8 cellular contexts compared by ENCODE assay signal in genomic region chr4:5711479-5712184, GRCh38. TPM values are rescaled to one million over a fixed set of nuclear protein-coding genes. Genes with fewer than 3 reads are reported as not detected.
DNase-seq lines count a peak whose midpoint lies in the region; ATAC-seq and TF ChIP-seq lines count a peak whose summit lies in the region.

No MANE protein-coding gene starts in this region.

- peak; percentile 0; the same call in 2 of the 3 replicates for ATAC-seq in RWPE2 (ENCODE audit: low read depth)
- no peak for ATAC-seq in GM21447 (IDR thresholded peaks at IDR 0.05; ENCODE audit: unreplicated experiment)

- H3K9me3 ChIP-seq in RWPE2 (ENCODE audit: severe bottlenecking) = peaks cover 3% of the 10 kb centered on the region
- peaks cover 0 to 7% (median 0%) of the 10 kb centered on the region in 3 donors for H3K9me3 ChIP-seq in esophagus squamous epithelium
- H3K9me3 ChIP-seq in ovary = no peaks in the 10 kb centered on the region

- WGBS in esophagus squamous epithelium, 2 donors = 50 to 67% methylated on average over 3 to 6 of the region's 52 CpGs
- WGBS in ovary, 3 donors = 9 to 18% (median 13%) methylated on average over 30 to 52 of the region's 52 CpGs

- H3K4me3 ChIP-seq in RWPE2 (ENCODE audit: severe bottlenecking) (peak overlapping the region; percentile 62), esophagus squamous epithelium (peak overlapping the region; percentile 38 to 77 (median 56)), ovary (peak overlapping the region; percentile 59)

- TF ChIP-seq POLR2A in esophagus squamous epithelium (IDR thresholded peaks at IDR 0.05) = no peak
- no peak for TF ChIP-seq POLR2A in ovary (IDR thresholded peaks at IDR 0.05)

- H3K27me3 ChIP-seq in RWPE2 (ENCODE audit: insufficient read depth, poor library complexity, severe bottlenecking) (no peaks in the 10 kb centered on the region), esophagus squamous epithelium (peaks cover 0 to 13% (median 0%) of the 10 kb centered on the region in 4 donors), ovary (no peaks in the 10 kb centered on the region)

- H3K4me1 ChIP-seq in RWPE2 (ENCODE audit: insufficient read depth, poor library complexity, severe bottlenecking) = peaks cover 18% of the 10 kb centered on the region
- H3K4me1 ChIP-seq in esophagus squamous epithelium = peaks cover 29 to 60% (median 32%) of the 10 kb centered on the region in 3 donors
- peaks cover 18% of the 10 kb centered on the region for H3K4me1 ChIP-seq in ovary (ENCODE audit: insufficient read depth)

- peak; percentile 25 for DNase-seq in DMS53 treated with DMSO at 0.1 percent for 48 hours (lab: John Stamatoyannopoulos, UW; ENCODE audit: unreplicated experiment)
- no peak for DNase-seq in DMS53 (lab: John Stamatoyannopoulos, UW)
- DNase-seq in RWPE2 (ENCODE audit: low spot score) = no peak
- no peak for DNase-seq in esophagus squamous epithelium (lab: John Stamatoyannopoulos, UW)
- peak in 4 of 5 donors; percentile 36 to 58 (median 52) for DNase-seq in ovary
- DNase-seq in NCI-H510A treated with DMSO at 0.1 percent for 48 hours (lab: John Stamatoyannopoulos, UW) = no peak
- no peak for DNase-seq in substantia nigra (lab: John Stamatoyannopoulos, UW)

- intact Hi-C loops in esophagus squamous epithelium (cut with DNase I) (no loop called here), ovary (cut with DNase I) (no loop called here)

- TF ChIP-seq CTCF in RWPE2 (IDR thresholded peaks at IDR 0.05; ENCODE audit: poor library complexity, severe bottlenecking) = no peak
- no peak for TF ChIP-seq CTCF in esophagus squamous epithelium (IDR thresholded peaks at IDR 0.05)
- no peak for TF ChIP-seq CTCF in ovary (IDR thresholded peaks at IDR 0.05)

- H3K27ac ChIP-seq in RWPE2 (ENCODE audit: poor library complexity, severe bottlenecking) (peak overlapping the region; percentile 62), esophagus squamous epithelium (peak overlapping the region; percentile 72 to 89 (median 86)), ovary (peak overlapping the region in 1 of 2 donors; percentile 61), substantia nigra (ENCODE audit: low read depth, low read length, poor library complexity, severe bottlenecking) (no peak overlapping the region)

- no peak for TF ChIP-seq EP300 in ovary (IDR thresholded peaks at IDR 0.05)

- H3K36me3 ChIP-seq in RWPE2 (ENCODE audit: low read depth) = peaks cover 14% of the 10 kb centered on the region
- H3K36me3 ChIP-seq in esophagus squamous epithelium = no peaks in the 10 kb centered on the region
- H3K36me3 ChIP-seq in ovary = no peaks in the 10 kb centered on the region

RNA-seq across cellular contexts. Expression of gene EVC, which starts 0.6 kb away (rescaled TPM):
- total RNA-seq in esophagus squamous epithelium (10 to 100 TPM in 1 of 4 donors, 1 to 10 TPM in 3; 4.2 to 17.2 (median 6.3) TPM), ovary (10 to 100 TPM; 41.7 to 63.5 (median 48.9) TPM)
- 10 to 100 TPM; 16.4 to 20.1 TPM for polyA plus RNA-seq in ovary

RNA-seq across cellular contexts. Expression of gene EVC2, which starts 3.3 kb away (rescaled TPM):
- total RNA-seq in esophagus squamous epithelium (10 to 100 TPM in 1 of 4 donors, 1 to 10 TPM in 3; 5.0 to 12.6 (median 5.1) TPM), ovary (10 to 100 TPM; 10.9 to 19.4 (median 14.2) TPM)
- polyA plus RNA-seq in ovary = 10 to 100 TPM in 1 of 2 donors, 1 to 10 TPM in 1; 8.1 to 11.4 TPM

Comparison
In these comparisons a context has a peak if more than half of its experiments do, and no peak if none do; other contexts are left out.
1. DNase-seq: peak in DMS53 treated with DMSO at 0.1 percent for 48 hours (single experiment) and ovary (4 of 5); none in DMS53 (single experiment), RWPE2 (single experiment), esophagus squamous epithelium (single experiment), NCI-H510A treated with DMSO at 0.1 percent for 48 hours (single experiment) and substantia nigra (0 of 49).
2. Peak in every context shown above with its lines, with median percentiles within 50 percentile points of each other: H3K4me3 ChIP-seq.